ENCODE assay signal across 9 cellular contexts in genomic region chr16:84739349-84740124, GRCh38. TPM values are rescaled to one million over a fixed set of nuclear protein-coding genes. Genes with fewer than 3 reads are reported as not detected.
DNase-seq lines count a peak whose midpoint lies in the region; ATAC-seq, FAIRE-seq and TF ChIP-seq lines count a peak whose summit lies in the region.
"Had no signal": no experiment of that assay in that cellular context is flagged by ENCODE, and none has a peak within 500 bp of the region (broad histone marks: within the 10 kb centered on the region; RNA-seq: fewer than 3 reads in every experiment).

No MANE protein-coding gene starts in this region.

- peaks cover 35% of the 10 kb centered on the region for H3K4me1 ChIP-seq in GM23248 (ENCODE audit: insufficient read depth)
- peaks cover 29 to 88% (median 48%) of the 10 kb centered on the region in 3 donors for H3K4me1 ChIP-seq in esophagus squamous epithelium
- H3K4me1 ChIP-seq in psoas muscle = peaks cover 31% of the 10 kb centered on the region

- POLR2A ChIA-PET in HEK293T (lab: Yijun Ruan, JAX) = no interaction called here

- WGBS in GM23248 (ENCODE audit: low coverage in 1 of 2, low lambda C conversion rate in 2 of 2, missing lambda C conversion rate in 2 of 2), 2 experiments = 26 to 29% methylated on average over 7 of the region's 7 CpGs
- 65 to 66% methylated on average over 7 of the region's 7 CpGs for WGBS in esophagus squamous epithelium, 2 donors
- WGBS in psoas muscle, 3 donors = 86 to 88% (median 88%) methylated on average over 7 of the region's 7 CpGs

- intact Hi-C loops in esophagus squamous epithelium (cut with DNase I) = no loop called here
- intact Hi-C loops in psoas muscle (cut with DNase I) = loop anchor here in 1 of 2 donors (5.0 kb wide), 1 partner anchor 227 kb away; no protein-coding TSS in a partner anchor

- H3K4me2 ChIP-seq in GM23248 (ENCODE audit: unreplicated experiment) = peak overlapping the region; percentile 68

- no peak overlapping the region for H2AFZ ChIP-seq in GM23248

- H4K20me1 ChIP-seq in GM23248 (ENCODE audit: insufficient read depth) = peaks cover 11% of the 10 kb centered on the region; the same call in 1 of the 2 replicates

- H3K79me2 ChIP-seq in GM23248 (ENCODE audit: insufficient read depth) = peaks cover 78% of the 10 kb centered on the region

- TF ChIP-seq POLR2A in esophagus squamous epithelium (IDR thresholded peaks at IDR 0.05) = no peak

- no peaks in the 10 kb centered on the region for H3K9me3 ChIP-seq in GM23248 (ENCODE audit: low read depth)
- no peaks in the 10 kb centered on the region for H3K9me3 ChIP-seq in esophagus squamous epithelium
- no peaks in the 10 kb centered on the region for H3K9me3 ChIP-seq in psoas muscle

- H3K27me3 ChIP-seq in GM23248 (replicated peaks; ENCODE audit: insufficient read depth) = no peaks in the 10 kb centered on the region
- H3K27me3 ChIP-seq in esophagus squamous epithelium = no peaks in the 10 kb centered on the region
- H3K27me3 ChIP-seq in psoas muscle (ENCODE audit: insufficient read depth in 3 of 3, low read length in 2 of 3) = no peaks in the 10 kb centered on the region

- H3K36me3 ChIP-seq in GM23248 (ENCODE audit: low read depth) = no peaks in the 10 kb centered on the region
- peaks cover 0 to 30% (median 0%) of the 10 kb centered on the region in 3 donors for H3K36me3 ChIP-seq in esophagus squamous epithelium
- no peaks in the 10 kb centered on the region for H3K36me3 ChIP-seq in psoas muscle (ENCODE audit: insufficient read depth in 1 of 2, low read depth in 1 of 2)

- peak overlapping the region; percentile 67 for H3K9ac ChIP-seq in GM23248

- H3K9me2 ChIP-seq in GM23248 (ENCODE audit: insufficient read depth) = no peaks in the 10 kb centered on the region

- DNase-seq in GM23248 (peak; percentile 97), RCC 7860 (ENCODE audit: low spot score) (peak; percentile 80), esophagus squamous epithelium (lab: John Stamatoyannopoulos, UW) (no peak), psoas muscle (no peak), HEK293T (ENCODE audit: extremely low spot score) (no peak), ureter (ENCODE audit: low spot score) (no peak)
- DNase-seq: activated gamma-delta T cell had no signal

- TF ChIP-seq CTCF in esophagus squamous epithelium (IDR thresholded peaks at IDR 0.05) (no peak), psoas muscle (IDR thresholded peaks at IDR 0.05) (no peak)

- H3K4me3 ChIP-seq in GM23248 (no peak overlapping the region), esophagus squamous epithelium (no peak overlapping the region), psoas muscle (no peak overlapping the region)

- peaks cover 44% of the 10 kb centered on the region for H3F3A ChIP-seq in GM23248 (ENCODE audit: insufficient read depth)

- FAIRE-seq in RCC 7860 (lab: Jason Lieb, UNC) = peak; percentile 76
- FAIRE-seq: GM19239 had no signal

- in situ Hi-C loops in GM23248 (cut with MboI) = no loop called here

- H3K27ac ChIP-seq in GM23248 (peak overlapping the region; percentile 93), esophagus squamous epithelium (peak overlapping the region in 3 of 4 donors; percentile 18 to 90 (median 83)), psoas muscle (no peak overlapping the region)

- CTCF ChIA-PET in HEK293T (lab: Yijun Ruan, JAX) = interaction anchor here (0.6 to 2.5 kb wide), 6 partner anchors 8 to 213 kb away, joined by 3 to 25 read pairs (median 6); no protein-coding TSS in a partner anchor

- ATAC-seq in psoas muscle = peak in 3 of 4 donors; percentile 38 to 46 (median 38)
- ATAC-seq in HG03039 (IDR thresholded peaks at IDR 0.05; ENCODE audit: unreplicated experiment) = no peak

TF ChIP-seq in HEK293T, 16 proteins besides CTCF, POLR2A, EP300 and RAD21:
- no peak for TF ChIP-seq SUZ12 (IDR thresholded peaks at IDR 0.05)
- no peak for TF ChIP-seq FOXA1 (IDR thresholded peaks at IDR 0.05)
- no peak for TF ChIP-seq HDGF (IDR thresholded peaks at IDR 0.05; ENCODE audit: borderline replicate concordance)
- no peak for TF ChIP-seq NFRKB (IDR thresholded peaks at IDR 0.05)
- TF ChIP-seq SP1 (IDR thresholded peaks at IDR 0.05) = no peak
- TF ChIP-seq PKNOX1 (IDR thresholded peaks at IDR 0.05) = no peak
- TF ChIP-seq FOXK2 (IDR thresholded peaks at IDR 0.05) = no peak
- no peak for TF ChIP-seq CTBP1 (IDR thresholded peaks at IDR 0.05; ENCODE audit: borderline replicate concordance)
- TF ChIP-seq FOXM1 (IDR thresholded peaks at IDR 0.05; ENCODE audit: borderline replicate concordance) = no peak
- no peak for TF ChIP-seq ZNF384 (IDR thresholded peaks at IDR 0.05)
- TF ChIP-seq LEF1 (IDR thresholded peaks at IDR 0.05; ENCODE audit: borderline replicate concordance) = no peak
- TF ChIP-seq L3MBTL2 (conservative IDR thresholded peaks at IDR 0.05) = no peak
- TF ChIP-seq ARNT (IDR thresholded peaks at IDR 0.05) = no peak
- no peak for TF ChIP-seq ELF4 (IDR thresholded peaks at IDR 0.05)
- TF ChIP-seq BHLHE40 (IDR thresholded peaks at IDR 0.05; ENCODE audit: borderline replicate concordance) = no peak
- no peak for TF ChIP-seq TARDBP (IDR thresholded peaks at IDR 0.05)

RNA-seq across cellular contexts. Expression of gene USP10, which starts 39.7 kb away (rescaled TPM):
- total RNA-seq in GM23248 (2014; rRNA removed; shearing (Covaris generic)) = 48.3 and 51.3 TPM in 2 replicates
- polyA plus RNA-seq in GM23248 (2016; fragmentation: Nextera tagmentation; extraction: Ambion mirVana) (72.4 and 74.0 TPM in 2 replicates), psoas muscle (10 to 100 TPM; 33.9 to 69.5 (median 69.2) TPM)
- total RNA-seq in esophagus squamous epithelium (10 to 100 TPM; 44.7 to 71.5 (median 56.0) TPM), psoas muscle (10 to 100 TPM; 57.1 to 93.0 (median 78.9) TPM), ureter (103 TPM)

Comparison
In these comparisons a context has a peak if more than half of its experiments do, and no peak if none do; other contexts are left out.
1. DNase-seq: peak in GM23248 (single experiment) and RCC 7860 (single experiment); none in esophagus squamous epithelium (single experiment), psoas muscle (0 of 2), HEK293T (single experiment) and ureter (single experiment).